Comparison of ENCODE assay signal across 1 cellular context in the genomic region with DNA sequence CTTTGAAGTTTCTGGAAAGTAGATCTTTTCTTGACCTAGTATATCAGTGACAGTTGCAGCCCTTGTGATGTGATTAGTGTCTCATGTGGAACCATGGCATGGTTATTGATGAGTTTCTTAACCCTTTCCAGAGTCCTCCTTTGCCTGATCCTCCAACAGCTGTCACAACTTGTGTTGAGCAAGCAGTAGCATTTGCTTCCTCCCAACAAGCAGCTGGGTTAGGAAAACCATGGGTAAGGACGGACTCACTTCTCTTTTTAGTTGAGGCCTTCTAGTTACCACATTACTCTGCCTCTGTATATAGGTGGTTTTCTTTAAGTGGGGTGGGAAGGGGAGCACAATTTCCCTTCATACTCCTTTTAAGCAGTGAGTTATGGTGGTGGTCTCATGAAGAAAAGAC.
TF ChIP-seq lines count a peak whose summit lies in the region.

No MANE protein-coding gene starts in this region.

TF ChIP-seq in HepG2, 621 proteins besides CTCF, POLR2A, EP300 and RAD21 (continued from another document):
- TF ChIP-seq SP5 (CRISPR knock-in tag; IDR thresholded peaks at IDR 0.05; ENCODE audit: borderline replicate concordance, low read depth): no peak
- no peak for TF ChIP-seq HMGA1 (CRISPR knock-in tag; conservative IDR thresholded peaks at IDR 0.05)
- no peak for TF ChIP-seq NFE2L2 (IDR thresholded peaks at IDR 0.05; ENCODE audit: low read length)
TF ChIP-seq in HepG2: peak in this region for 0.
